In genomic region chr10:6460861-6461409, GRCh38 we compare ENCODE assay signal across 17 cellular contexts.
"Had no signal": no experiment of that assay in that cellular context is flagged by ENCODE, and none has a peak within 500 bp of the region (broad histone marks: within the 10 kb centered on the region; RNA-seq: fewer than 3 reads in every experiment).

No MANE protein-coding gene starts in this region.

- H3K4me3 Mint-ChIP-seq: activated B cell treated with CpG ODN at 0.5 μM for 24 hours; dendritic cell treated with granulocyte-macrophage colony-stimulating factor and Interleukin-4, amounts not matched to agents 40 ng/mL and 50 ng/mL, for 4 days had no signal

- H3K9me3 Mint-ChIP-seq: activated B cell treated with CpG ODN at 0.5 μM for 24 hours had no signal

- H3K4me3 ChIP-seq: ascending aorta, breast epithelium, gastroesophageal sphincter, heart right ventricle, tibial artery, vagina had no signal

- H3K27ac Mint-ChIP-seq: activated B cell treated with CpG ODN at 0.5 μM for 24 hours; dendritic cell treated with granulocyte-macrophage colony-stimulating factor and Interleukin-4, amounts not matched to agents 40 ng/mL and 50 ng/mL, for 4 days had no signal

- H3K27me3 ChIP-seq: ascending aorta, breast epithelium, gastroesophageal sphincter, tibial artery, vagina had no signal

- ATAC-seq: gastroesophageal sphincter, heart right ventricle, left colon had no signal

- H3K9me3 ChIP-seq: vagina had no signal

- DNase-seq: activated B cell treated with CpG ODN at 0.5 μM for 24 hours; activated CD4-positive, alpha-beta T cell treated with anti-CD3 and anti-CD28 coated beads, Interleukin-2, amount 50 U/mL, for 1 hour; activated effector memory CD4-positive, alpha-beta T cell treated with anti-CD3 and anti-CD28 coated beads, Interleukin-2, amount 50 U/mL, for 16 hours; activated T-cell treated with anti-CD3 and anti-CD28 coated beads, Interleukin-2, amount 50 U/mL, for 48 hours; effector memory CD4-positive, alpha-beta T cell; heart right ventricle; left colon; midbrain; stimulated activated CD4-positive, alpha-beta T cell treated with anti-CD3 and anti-CD28 coated beads, Interleukin-12 subunit alpha, Interleukin-12 subunit beta, amount 100 ng/mL, for 4 hours; stimulated activated CD4-positive, alpha-beta T cell treated with anti-CD3 and anti-CD28 coated beads, Interleukin-2, amount 100 ng/mL, for 24 hours; tibial artery had no signal

- H3K27ac ChIP-seq: ascending aorta, breast epithelium, epithelial cell of prostate, gastroesophageal sphincter, heart right ventricle, tibial artery, vagina had no signal

- H3K36me3 ChIP-seq: breast epithelium had no signal

- H3K4me1 Mint-ChIP-seq: activated B cell treated with CpG ODN at 0.5 μM for 24 hours had no signal

- H3K27me3 Mint-ChIP-seq: dendritic cell treated with granulocyte-macrophage colony-stimulating factor and Interleukin-4, amounts not matched to agents 40 ng/mL and 50 ng/mL, for 4 days had no signal

- H3K4me1 ChIP-seq: ascending aorta, breast epithelium, gastroesophageal sphincter, heart right ventricle, tibial artery, vagina had no signal
